In genomic region chr5:59367791-59368394, GRCh38 we compare ENCODE assay signal across 8 cellular contexts.
DNase-seq lines count a peak whose midpoint lies in the region; ATAC-seq and TF ChIP-seq lines count a peak whose summit lies in the region.

No MANE protein-coding gene starts in this region.

- H3K36me3 Mint-ChIP-seq in activated naive CD8-positive, alpha-beta T cell treated with anti-CD3 and anti-CD28 coated beads, Interleukin-2, amount 50 U/mL, for 24 hours (ENCODE audit: low read depth): no peaks in the 10 kb centered on the region

- H3K4me3 Mint-ChIP-seq in activated naive CD8-positive, alpha-beta T cell treated with anti-CD3 and anti-CD28 coated beads, Interleukin-2, amount 50 U/mL, for 24 hours: no peak overlapping the region

- BruUV-seq in Panc1 (replicated peaks; lab: Mats Ljungman, UMichigan): no TSS peak

- no peak overlapping the region for H3K27ac Mint-ChIP-seq in activated naive CD8-positive, alpha-beta T cell treated with anti-CD3 and anti-CD28 coated beads, Interleukin-2, amount 50 U/mL, for 24 hours

- H3K9me3 ChIP-seq in Panc1 (ENCODE audit: control insufficient read depth, insufficient read depth, low read depth, low read length) (no peaks in the 10 kb centered on the region), heart right ventricle (no peaks in the 10 kb centered on the region)

- peaks cover 2% of the 10 kb centered on the region for H3K9me3 Mint-ChIP-seq in activated naive CD8-positive, alpha-beta T cell treated with anti-CD3 and anti-CD28 coated beads, Interleukin-2, amount 50 U/mL, for 24 hours

- H3K4me3 ChIP-seq in Panc1 (ENCODE audit: low read depth in 2 of 2, low read length in 2 of 2) (no peak overlapping the region), heart right ventricle (no peak overlapping the region)

- peaks cover 9% of the 10 kb centered on the region for H3K27me3 Mint-ChIP-seq in activated naive CD8-positive, alpha-beta T cell treated with anti-CD3 and anti-CD28 coated beads, Interleukin-2, amount 50 U/mL, for 24 hours

- in situ Hi-C loops in Panc1 (cut with HindIII; ENCODE audit: low pct_unique_long_range_greater_than_20kb, low sequenced_read_pairs): no loop called here

- no peaks in the 10 kb centered on the region for H3K4me1 ChIP-seq in Panc1 (ENCODE audit: control insufficient read depth, insufficient read depth, low read length)
- H3K4me1 ChIP-seq in heart right ventricle: peaks cover 0 to 8% (median 0%) of the 10 kb centered on the region in 9 donors

- DNase-seq in DMS153 treated with DMSO at 0.1 percent for 48 hours (lab: John Stamatoyannopoulos, UW; ENCODE audit: unreplicated experiment) (peak; percentile 7), DMS153 (lab: John Stamatoyannopoulos, UW) (no peak), HK-2 (ENCODE audit: unreplicated experiment) (peak; percentile 8), Panc1 (ENCODE audit: low read depth, low spot score) (peak; percentile 54), heart right ventricle (peak in 1 of 2 donors; percentile 70), pulmonary artery endothelial cell (ENCODE audit: low read depth, low spot score) (peak; percentile 35)
- peak; percentile 53 for DNase-seq in activated naive CD8-positive, alpha-beta T cell treated with anti-CD3 and anti-CD28 coated beads, Interleukin-2, amount 50 U/mL, for 24 hours

- H3K27me3 ChIP-seq in Panc1 (ENCODE audit: control insufficient read depth, insufficient read depth, low read length) (no peaks in the 10 kb centered on the region), heart right ventricle (no peaks in the 10 kb centered on the region)

- H3K36me3 ChIP-seq in Panc1 (ENCODE audit: control insufficient read depth, insufficient read depth, low read length) (no peaks in the 10 kb centered on the region), heart right ventricle (no peaks in the 10 kb centered on the region)

- intact Hi-C loops in Panc1 (cut with micrococcal nuclease; ENCODE audit: unreplicated experiment): loop anchor here (2.0 to 10.0 kb wide), 2 partner anchors 153 to 179 kb away; no protein-coding TSS in a partner anchor
- intact Hi-C loops in heart right ventricle (cut with DNase I): loop anchor here in 9 of 10 donors (1.0 to 10.0 kb wide), 7 partner anchors 149 to 481 kb away; no protein-coding TSS in a partner anchor

- CTCF ChIA-PET in Panc1 (lab: Charles Lee): interaction anchor here (0.6 to 1.0 kb wide), 4 partner anchors 10 to 151 kb away, joined by 3 to 5 read pairs (median 4); no protein-coding TSS in a partner anchor

- ATAC-seq in Panc1 (peak; percentile 78; the same call in 1 of the 2 replicates), heart right ventricle (peak in 7 of 8 donors; percentile 41 to 86 (median 72)), HG03280 (IDR thresholded peaks at IDR 0.05; ENCODE audit: unreplicated experiment) (no peak)
- ATAC-seq in activated naive CD8-positive, alpha-beta T cell treated with anti-CD3 and anti-CD28 coated beads, Interleukin-2, amount 50 U/mL, for 24 hours: no peak

- TF ChIP-seq CTCF in Panc1 (IDR thresholded peaks at IDR 0.05) (peak; percentile 83), heart right ventricle (IDR thresholded peaks at IDR 0.05) (peak; percentile 50 to 89 (median 83))

- H3K4me1 Mint-ChIP-seq in activated naive CD8-positive, alpha-beta T cell treated with anti-CD3 and anti-CD28 coated beads, Interleukin-2, amount 50 U/mL, for 24 hours: peaks cover 4% of the 10 kb centered on the region

- POLR2A ChIA-PET in Panc1 (lab: Charles Lee): no interaction called here

- 13 to 14% methylated on average over 7 of the region's 7 CpGs for WGBS in heart right ventricle, 2 donors

- no peak overlapping the region for H3K27ac ChIP-seq in Panc1 (ENCODE audit: low read length)
- no peak overlapping the region for H3K27ac ChIP-seq in heart right ventricle

Comparison
In these comparisons a context has a peak if more than half of its experiments do, and no peak if none do; other contexts are left out.
1. ATAC-seq: peak in Panc1 (single experiment) and heart right ventricle (7 of 8); none in activated naive CD8-positive, alpha-beta T cell treated with anti-CD3 and anti-CD28 coated beads, Interleukin-2, amount 50 U/mL, for 24 hours (single experiment) and HG03280 (single experiment).